In the genomic region with DNA sequence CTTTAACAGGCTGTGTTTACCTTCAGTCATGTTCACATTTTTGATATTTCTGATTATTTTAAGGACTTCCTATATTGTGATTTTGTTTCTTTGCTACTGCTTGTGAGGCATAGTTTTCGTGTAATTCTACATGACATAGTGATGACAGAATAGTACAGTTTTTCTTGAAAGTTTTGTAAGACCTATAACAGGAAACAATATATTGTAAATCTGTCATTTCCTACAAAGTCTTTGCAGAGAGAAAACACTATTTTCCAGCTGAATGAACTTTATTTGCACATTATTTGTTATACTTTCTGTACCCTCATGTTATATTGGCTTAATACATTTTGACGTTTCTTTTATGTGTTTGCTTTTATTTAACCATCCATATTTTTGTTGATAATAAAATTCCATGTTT, we compare ENCODE assay signal across 18 cellular contexts.
A peak's percentile ranks its signal among the peaks of the same experiment; 100 is the strongest.
DNase-seq lines count a peak whose midpoint lies in the region; ATAC-seq and TF ChIP-seq lines count a peak whose summit lies in the region.
"Had no signal": no experiment of that assay in that cellular context is flagged by ENCODE, and none has a peak within 500 bp of the region (broad histone marks: within the 10 kb centered on the region; RNA-seq: fewer than 3 reads in every experiment).

No MANE protein-coding gene starts in this region.

- H3K4me3 Mint-ChIP-seq in GM23338, result no peak overlapping the region
- H3K4me3 Mint-ChIP-seq: B cell; CD8-positive, alpha-beta T cell; H9 had no signal

- no peak for ATAC-seq in GM23338
- no peak for ATAC-seq in GM21360 (IDR thresholded peaks at IDR 0.05; ENCODE audit: unreplicated experiment)
- ATAC-seq: CD8-positive, alpha-beta T cell; GM12878 had no signal

- peaks cover 10% of the 10 kb centered on the region for H3K36me3 Mint-ChIP-seq in GM23338 (ENCODE audit: low read depth)

- H3K4me3 ChIP-seq in OCI-LY3 (ENCODE audit: low read length), result peak overlapping the region; percentile 46
- peak overlapping the region; percentile 31 for H3K4me3 ChIP-seq in endocrine pancreas (ENCODE audit: control insufficient read depth, insufficient read depth, low read length)
- no peak overlapping the region for H3K4me3 ChIP-seq in GM23338
- H3K4me3 ChIP-seq: BLaER1 treated with 17β-estradiol and CSF1 and Interleukin-3, amounts not matched to agents 10 nM and 100 nM; GM12878 had no signal

- H3K9me3 Mint-ChIP-seq in GM23338, result peaks cover 4% of the 10 kb centered on the region; the same call in 2 of the 3 replicates

- TF ChIP-seq CTCF in OCI-LY3 (IDR thresholded peaks at IDR 0.05; ENCODE audit: low read depth, low read length), result no peak
- no peak for TF ChIP-seq CTCF in GM23338 (conservative IDR thresholded peaks at IDR 0.05; ENCODE audit: low read depth in 2 of 2)

- H2AFZ ChIP-seq in OCI-LY3 (ENCODE audit: low read depth, low read length), result no peak overlapping the region
- H2AFZ ChIP-seq in GM23338, result no peak overlapping the region

- peaks cover 43% of the 10 kb centered on the region for H3K4me1 ChIP-seq in OCI-LY3 (ENCODE audit: low read length)
- H3K4me1 ChIP-seq in endocrine pancreas (ENCODE audit: control insufficient read depth, insufficient read depth, low read length), result peaks cover 14% of the 10 kb centered on the region
- peaks cover 4% of the 10 kb centered on the region; the same call in 1 of the 2 replicates for H3K4me1 ChIP-seq in GM23338 (ENCODE audit: insufficient read depth)
- H3K4me1 ChIP-seq: BLaER1 treated with 17β-estradiol and CSF1 and Interleukin-3, amounts not matched to agents 10 nM and 100 nM had no signal

- H3K36me3 ChIP-seq in OCI-LY3 (replicated peaks; ENCODE audit: low read depth, low read length), result peaks cover 25% of the 10 kb centered on the region
- H3K36me3 ChIP-seq in endocrine pancreas (ENCODE audit: control insufficient read depth, insufficient read depth, low read length), result no peaks in the 10 kb centered on the region
- H3K36me3 ChIP-seq in GM23338 (ENCODE audit: insufficient read depth), result no peaks in the 10 kb centered on the region

- H3K9me2 ChIP-seq in GM23338 (ENCODE audit: insufficient read depth), result no peaks in the 10 kb centered on the region

- no peaks in the 10 kb centered on the region for H3K27me3 Mint-ChIP-seq in GM23338 (ENCODE audit: insufficient read depth, low read depth, poor library complexity)
- H3K27me3 Mint-ChIP-seq: B cell had no signal

- H3K27ac Mint-ChIP-seq in GM23338, result no peak overlapping the region
- H3K27ac Mint-ChIP-seq: B cell; CD8-positive, alpha-beta T cell had no signal

- H3K79me2 ChIP-seq in OCI-LY3 (ENCODE audit: low read length) (no peaks in the 10 kb centered on the region; the same call in 1 of the 2 replicates), GM23338 (replicated peaks; ENCODE audit: insufficient read depth) (no peaks in the 10 kb centered on the region)

- H3K27ac ChIP-seq in OCI-LY3 (ENCODE audit: low read length), result peak overlapping the region; percentile 78
- no peak overlapping the region for H3K27ac ChIP-seq in GM23338 (ENCODE audit: low read depth)
- H3K27ac ChIP-seq: BLaER1 treated with 17β-estradiol and CSF1 and Interleukin-3, amounts not matched to agents 10 nM and 100 nM; KMS-11 had no signal

- no peaks in the 10 kb centered on the region for H3F3A ChIP-seq in GM23338 (replicated peaks; ENCODE audit: low read depth)

- H3K4me2 ChIP-seq in OCI-LY3 (ENCODE audit: low read length) (peak overlapping the region; percentile 73), GM23338 (no peak overlapping the region)
- H3K4me2 ChIP-seq: BLaER1 treated with 17β-estradiol and CSF1 and Interleukin-3, amounts not matched to agents 10 nM and 100 nM; KMS-11 had no signal

- no peaks in the 10 kb centered on the region for H4K20me1 ChIP-seq in OCI-LY3 (ENCODE audit: insufficient read depth, low read length)
- no peaks in the 10 kb centered on the region for H4K20me1 ChIP-seq in GM23338 (replicated peaks; ENCODE audit: insufficient read depth)
- H4K20me1 ChIP-seq: BLaER1 treated with 17β-estradiol and CSF1 and Interleukin-3, amounts not matched to agents 10 nM and 100 nM had no signal

- peaks cover 19% of the 10 kb centered on the region for H3K9me3 ChIP-seq in OCI-LY3 (ENCODE audit: insufficient read depth, low read length)
- H3K9me3 ChIP-seq in endocrine pancreas (ENCODE audit: control insufficient read depth, low read length), result peaks cover 3% of the 10 kb centered on the region

- no peaks in the 10 kb centered on the region for H3K4me1 Mint-ChIP-seq in GM23338
- H3K4me1 Mint-ChIP-seq: B cell, H9 had no signal

- H3K9ac ChIP-seq in OCI-LY3 (ENCODE audit: low read length), result peak overlapping the region; percentile 54
- no peak overlapping the region for H3K9ac ChIP-seq in endocrine pancreas (ENCODE audit: control insufficient read depth, insufficient read depth, low read length)
- H3K9ac ChIP-seq: BLaER1 treated with 17β-estradiol and CSF1 and Interleukin-3, amounts not matched to agents 10 nM and 100 nM; KMS-11 had no signal

- DNase-seq in HCEC 1CT, result peak; percentile 14
- DNase-seq in medulla oblongata (ENCODE audit: extremely low spot score), result no peak
- DNase-seq in GOT3 (lab: John Stamatoyannopoulos, UW), result no peak
- DNase-seq in GM23338 (ENCODE audit: low spot score), result no peak
- DNase-seq: Calu3; CD8-positive, alpha-beta T cell; DMS 273 treated with DMSO at 0.1 percent for 48 hours; DMS53; DND-41; EL; H9 had no signal

- H3K27me3 ChIP-seq in OCI-LY3 (ENCODE audit: low read depth, low read length), result no peaks in the 10 kb centered on the region
- no peaks in the 10 kb centered on the region for H3K27me3 ChIP-seq in endocrine pancreas (ENCODE audit: control insufficient read depth, insufficient read depth, low read length)
- no peaks in the 10 kb centered on the region for H3K27me3 ChIP-seq in GM23338 (ENCODE audit: insufficient read depth)
- H3K27me3 ChIP-seq: BLaER1 treated with 17β-estradiol and CSF1 and Interleukin-3, amounts not matched to agents 10 nM and 100 nM had no signal

TF ChIP-seq in GM23338, 12 proteins besides CTCF, POLR2A, EP300 and RAD21:
- no peak for TF ChIP-seq ZNF114 (CRISPR knock-in tag; IDR thresholded peaks at IDR 0.05)
- TF ChIP-seq, protein P1, sequence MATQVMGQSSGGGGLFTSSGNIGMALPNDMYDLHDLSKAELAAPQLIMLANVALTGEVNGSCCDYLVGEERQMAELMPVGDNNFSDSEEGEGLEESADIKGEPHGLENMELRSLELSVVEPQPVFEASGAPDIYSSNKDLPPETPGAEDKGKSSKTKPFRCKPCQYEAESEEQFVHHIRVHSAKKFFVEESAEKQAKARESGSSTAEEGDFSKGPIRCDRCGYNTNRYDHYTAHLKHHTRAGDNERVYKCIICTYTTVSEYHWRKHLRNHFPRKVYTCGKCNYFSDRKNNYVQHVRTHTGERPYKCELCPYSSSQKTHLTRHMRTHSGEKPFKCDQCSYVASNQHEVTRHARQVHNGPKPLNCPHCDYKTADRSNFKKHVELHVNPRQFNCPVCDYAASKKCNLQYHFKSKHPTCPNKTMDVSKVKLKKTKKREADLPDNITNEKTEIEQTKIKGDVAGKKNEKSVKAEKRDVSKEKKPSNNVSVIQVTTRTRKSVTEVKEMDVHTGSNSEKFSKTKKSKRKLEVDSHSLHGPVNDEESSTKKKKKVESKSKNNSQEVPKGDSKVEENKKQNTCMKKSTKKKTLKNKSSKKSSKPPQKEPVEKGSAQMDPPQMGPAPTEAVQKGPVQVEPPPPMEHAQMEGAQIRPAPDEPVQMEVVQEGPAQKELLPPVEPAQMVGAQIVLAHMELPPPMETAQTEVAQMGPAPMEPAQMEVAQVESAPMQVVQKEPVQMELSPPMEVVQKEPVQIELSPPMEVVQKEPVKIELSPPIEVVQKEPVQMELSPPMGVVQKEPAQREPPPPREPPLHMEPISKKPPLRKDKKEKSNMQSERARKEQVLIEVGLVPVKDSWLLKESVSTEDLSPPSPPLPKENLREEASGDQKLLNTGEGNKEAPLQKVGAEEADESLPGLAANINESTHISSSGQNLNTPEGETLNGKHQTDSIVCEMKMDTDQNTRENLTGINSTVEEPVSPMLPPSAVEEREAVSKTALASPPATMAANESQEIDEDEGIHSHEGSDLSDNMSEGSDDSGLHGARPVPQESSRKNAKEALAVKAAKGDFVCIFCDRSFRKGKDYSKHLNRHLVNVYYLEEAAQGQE (IDR thresholded peaks at IDR 0.05; ENCODE audit: unreplicated experiment), result no peak
- no peak for TF ChIP-seq CREB1 (CRISPR knock-in tag; IDR thresholded peaks at IDR 0.05; ENCODE audit: low read depth)
- TF ChIP-seq JUNB (IDR thresholded peaks at IDR 0.05; ENCODE audit: unreplicated experiment), result no peak
- TF ChIP-seq ZNF331 (CRISPR knock-in tag; IDR thresholded peaks at IDR 0.05; ENCODE audit: low read depth), result no peak
- no peak for TF ChIP-seq EZH2 (IDR thresholded peaks at IDR 0.05; ENCODE audit: low read depth, unreplicated experiment)
